8 cellular contexts compared by ENCODE assay signal in genomic region chr1:22428672-22429071, GRCh38. TPM values are rescaled to one million over a fixed set of nuclear protein-coding genes. Genes with fewer than 3 reads are reported as not detected.
DNase-seq lines count a peak whose midpoint lies in the region; ATAC-seq and TF ChIP-seq lines count a peak whose summit lies in the region.

No MANE protein-coding gene starts in this region.

- no peak for DNase-seq in Right ventricle myocardium inferior (ENCODE audit: missing footprints)
- no peak for DNase-seq in cardiac septum (ENCODE audit: low spot score)
- peak; percentile 21 for DNase-seq in NCI-H524 treated with DMSO at 0.1 percent for 48 hours (lab: John Stamatoyannopoulos, UW)
- DNase-seq in astrocyte of the cerebellum (ENCODE audit: low read depth), result no peak
- DNase-seq in inferior parietal cortex (ENCODE audit: extremely low spot score), result peak; percentile 56
- peak; percentile 68 for DNase-seq in testis
- DNase-seq in middle frontal gyrus (ENCODE audit: extremely low spot score, low spot score), result no peak

- intact Hi-C loops in Right ventricle myocardium inferior (cut with DNase I), result loop anchor here (10.0 kb wide), 1 partner anchor 496 kb away; no protein-coding TSS in a partner anchor
- intact Hi-C loops in cardiac septum (cut with DNase I), result no loop called here
- intact Hi-C loops in testis (cut with DNase I; ENCODE audit: low total_unique reads), result no loop called here

- no peaks in the 10 kb centered on the region for H3K4me1 ChIP-seq in testis

- ATAC-seq in Right ventricle myocardium inferior (peak; percentile 59), HG02885 (IDR thresholded peaks at IDR 0.05; ENCODE audit: poor library complexity, unreplicated experiment) (no peak)

- no peak for TF ChIP-seq CTCF in astrocyte of the cerebellum (IDR thresholded peaks at IDR 0.05; ENCODE audit: low read depth, low read length, missing control alignments)
- TF ChIP-seq CTCF in testis (IDR thresholded peaks at IDR 0.05), result no peak

- H3K27me3 ChIP-seq in testis, result no peaks in the 10 kb centered on the region

- in situ Hi-C loops in astrocyte of the cerebellum (cut with HindIII; ENCODE audit: low sequenced_read_pairs), result no loop called here

- peak overlapping the region; percentile 25 for H3K4me3 ChIP-seq in astrocyte of the cerebellum (ENCODE audit: low read depth, low read length)
- H3K4me3 ChIP-seq in testis, result peak overlapping the region; percentile 45 to 64

- no peak overlapping the region for H3K27ac ChIP-seq in testis

- WGBS in testis, 2 donors, result 29 to 32% methylated on average over 5 of the region's 5 CpGs

- H3K9me3 ChIP-seq in testis, result no peaks in the 10 kb centered on the region

- no peaks in the 10 kb centered on the region for H3K36me3 ChIP-seq in testis (ENCODE audit: low read depth, missing control alignments)

- no peak for TF ChIP-seq POLR2A in testis (IDR thresholded peaks at IDR 0.05)

RNA-seq across cellular contexts. Expression of gene ZBTB40, which starts 23.0 kb away (rescaled TPM):
- total RNA-seq in Right ventricle myocardium inferior, result 17.9 TPM
- 12.9 TPM for total RNA-seq in cardiac septum
- total RNA-seq in testis, result 10 to 100 TPM; 28.1 to 28.6 TPM
- 15.6 TPM for polyA plus RNA-seq in testis (ENCODE audit: insufficient read depth, low read depth, low replicate concordance)

Comparison
In these comparisons a context has a peak if more than half of its experiments do, and no peak if none do; other contexts are left out.
1. DNase-seq: peak in NCI-H524 treated with DMSO at 0.1 percent for 48 hours (single experiment), inferior parietal cortex (single experiment) and testis (single experiment); none in Right ventricle myocardium inferior (single experiment), cardiac septum (single experiment), astrocyte of the cerebellum (single experiment) and middle frontal gyrus (single experiment).